In genomic region chr9:62684833-62685647, GRCh38 we compare ENCODE assay signal across 8 cellular contexts.
DNase-seq lines count a peak whose midpoint lies in the region; ATAC-seq lines count a peak whose summit lies in the region.
"Not testable (repeated sequence)": the region's sequence is repeated elsewhere in the genome, so short reads cannot be mapped to it uniquely, and the experiment has no call there.

No MANE protein-coding gene starts in this region.

- not testable (repeated sequence) for H3K36me3 Mint-ChIP-seq in memory B cell

- not testable (repeated sequence) for H3K27ac Mint-ChIP-seq in memory B cell

- ATAC-seq in GM18517 (IDR thresholded peaks at IDR 0.05; ENCODE audit: unreplicated experiment) (peak; percentile 86), GM19035 (IDR thresholded peaks at IDR 0.05; ENCODE audit: unreplicated experiment) (peak; percentile 71), GM19467 (IDR thresholded peaks at IDR 0.05; ENCODE audit: unreplicated experiment) (peak; percentile 65), GM21619 (IDR thresholded peaks at IDR 0.05; ENCODE audit: unreplicated experiment) (peak; percentile 84), HG02759 (IDR thresholded peaks at IDR 0.05; ENCODE audit: unreplicated experiment) (peak; percentile 83), HG03060 (IDR thresholded peaks at IDR 0.05; ENCODE audit: low read depth, unreplicated experiment) (peak; percentile 58), HG03439 (IDR thresholded peaks at IDR 0.05; ENCODE audit: unreplicated experiment) (peak; percentile 48), memory B cell (ENCODE audit: low read depth) (peak; percentile 86)

- H3K4me1 Mint-ChIP-seq in memory B cell: not testable (repeated sequence)

- not testable (repeated sequence) for H3K27me3 Mint-ChIP-seq in memory B cell

- H3K4me3 Mint-ChIP-seq in memory B cell: not testable (repeated sequence)

- not testable (repeated sequence) for DNase-seq in memory B cell (ENCODE audit: low spot score in 2 of 2)

- H3K9me3 Mint-ChIP-seq in memory B cell: not testable (repeated sequence)
